ENCODE assay signal across 1 cellular context in genomic region chr1:41286486-41286885, GRCh38.
TF ChIP-seq lines count a peak whose summit lies in the region.

No MANE protein-coding gene starts in this region.

TF ChIP-seq in H1, 55 proteins besides CTCF, POLR2A, EP300 and RAD21:
- no peak for TF ChIP-seq PHF8 (conservative IDR thresholded peaks at IDR 0.05; ENCODE audit: low read depth, low read length)
- TF ChIP-seq SP1 (IDR thresholded peaks at IDR 0.05; ENCODE audit: low read depth, low read length) = no peak
- no peak for TF ChIP-seq E2F6 (IDR thresholded peaks at IDR 0.05)
- 0 out of 4 replicates have a peak, but pooled peaks of 1 of the 2 experiments have one; percentile 39 for TF ChIP-seq SIN3A (conservative IDR thresholded peaks at IDR 0.05 in 1 of 2, IDR thresholded peaks at IDR 0.05 in 1 of 2; ENCODE audit: low read depth in 1 of 2, low read length in 2 of 2)
- no peak for TF ChIP-seq RFX5 (IDR thresholded peaks at IDR 0.05; ENCODE audit: borderline replicate concordance, low read depth, low read length)
- TF ChIP-seq MAX (IDR thresholded peaks at IDR 0.05) = no peak
- TF ChIP-seq HDAC2 (IDR thresholded peaks at IDR 0.05; ENCODE audit: borderline replicate concordance in 1 of 2, low read depth in 2 of 2, low read length in 2 of 2) = no peak
- TF ChIP-seq JUND (IDR thresholded peaks at IDR 0.05; ENCODE audit: low read length) = no peak
- peak; percentile 47; the same call in 1 of the 2 replicates for TF ChIP-seq POLR2AphosphoS5 (IDR thresholded peaks at IDR 0.05; ENCODE audit: low read depth, low read length)
- no peak for TF ChIP-seq POU5F1 (IDR thresholded peaks at IDR 0.05; ENCODE audit: low read depth, low read length)
- 0 out of 2 replicates have a peak, but pooled peaks have one; percentile 17 for TF ChIP-seq TCF12 (IDR thresholded peaks at IDR 0.05; ENCODE audit: low read depth, low read length)
- 0 out of 2 replicates have a peak, but pooled peaks have one; percentile 28 for TF ChIP-seq TEAD4 (IDR thresholded peaks at IDR 0.05; ENCODE audit: low read depth, low read length)
- TF ChIP-seq CHD2 (IDR thresholded peaks at IDR 0.05; ENCODE audit: low read length) = peak; percentile 48; the same call in 1 of the 2 replicates
